ENCODE assay signal across 8 cellular contexts in the genomic region with DNA sequence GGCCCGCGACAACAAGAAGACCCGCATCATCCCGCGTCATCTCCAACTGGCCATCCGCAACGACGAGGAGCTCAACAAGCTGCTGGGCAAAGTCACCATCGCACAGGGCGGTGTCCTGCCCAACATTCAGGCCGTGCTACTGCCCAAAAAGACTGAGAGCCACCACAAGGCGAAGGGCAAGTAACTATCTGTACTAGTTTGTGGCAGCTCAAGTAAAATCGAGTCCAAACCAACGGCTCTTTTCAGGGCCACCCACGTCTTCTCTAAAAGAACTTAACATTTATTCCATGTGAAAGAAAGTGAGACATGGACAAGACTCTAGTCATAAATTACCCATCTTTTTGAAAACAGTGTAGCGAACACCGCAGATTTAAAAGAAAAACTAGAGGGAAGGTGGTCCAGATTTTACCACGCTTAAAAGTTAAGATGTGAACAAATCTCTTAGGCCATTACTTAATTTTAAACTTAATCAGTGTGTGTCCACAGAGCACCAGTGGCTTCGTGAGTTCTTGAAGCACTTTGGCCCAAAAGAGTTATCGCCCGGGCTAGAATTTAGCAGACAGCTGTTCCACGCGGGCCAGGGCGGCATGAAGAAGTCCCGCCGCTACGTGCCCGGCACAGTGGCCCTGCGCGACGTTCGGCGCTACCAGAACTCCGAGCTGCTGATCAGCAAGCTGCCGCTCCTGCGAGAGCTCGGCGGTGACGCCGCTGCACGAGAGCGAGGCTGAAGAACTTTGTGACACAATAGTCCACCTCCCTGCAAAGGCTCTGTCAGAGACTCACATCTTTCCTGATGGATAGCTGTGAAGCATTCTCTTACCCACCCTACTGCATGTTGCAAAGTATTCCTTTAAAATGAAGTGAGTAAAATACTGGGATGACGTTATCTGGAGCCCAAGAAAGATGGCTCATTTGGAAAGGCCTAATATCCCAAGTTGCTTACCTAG.
DNase-seq lines count a peak whose midpoint lies in the region; ATAC-seq and TF ChIP-seq lines count a peak whose summit lies in the region.

No MANE protein-coding gene starts in this region.

- H3K36me3 ChIP-seq in NT2/D1 (ENCODE audit: insufficient read depth, insufficient read length, low read length) (no peaks in the 10 kb centered on the region), esophagus (ENCODE audit: control insufficient read depth in 2 of 2, insufficient read depth in 2 of 2, low read length in 1 of 2) (no peaks in the 10 kb centered on the region), transverse colon (no peaks in the 10 kb centered on the region)

- H3K4me1 ChIP-seq in NT2/D1 (ENCODE audit: insufficient read depth, insufficient read length), result no peaks in the 10 kb centered on the region
- peaks cover 0 to 3% of the 10 kb centered on the region in 2 donors for H3K4me1 ChIP-seq in esophagus (ENCODE audit: control insufficient read depth in 2 of 2, insufficient read depth in 2 of 2, low read length in 1 of 2)
- peaks cover 0 to 28% (median 17%) of the 10 kb centered on the region in 4 donors for H3K4me1 ChIP-seq in transverse colon

- no peak overlapping the region for H3K27ac Mint-ChIP-seq in natural killer cell

- H3K4me3 ChIP-seq in NT2/D1 (ENCODE audit: insufficient read length, low read depth) (peak overlapping the region; percentile 60), esophagus (ENCODE audit: low read depth in 1 of 2, low read length in 2 of 2) (peak overlapping the region; percentile 57 to 61), transverse colon (peak overlapping the region; percentile 32 to 66 (median 50))

- H3K27me3 Mint-ChIP-seq in natural killer cell (ENCODE audit: low read depth in 2 of 2), result no peaks in the 10 kb centered on the region

- no peaks in the 10 kb centered on the region for H3K9me3 Mint-ChIP-seq in natural killer cell

- TF ChIP-seq POLR2A in transverse colon (IDR thresholded peaks at IDR 0.05), result peak; percentile 76

- in situ Hi-C loops in transverse colon (cut with MboI; ENCODE audit: low pct_ligation_motif_present in 1 of 4, low pct_unique_long_range_greater_than_20kb in 1 of 4, low sequenced_read_pairs in 3 of 4), result loop anchor here in 3 of 4 donors (25.0 kb wide), 7 partner anchors 796 to 1096 kb away; a partner anchor contains a TSS

- WGBS in esophagus, 2 donors, result 6% methylated on average over 43 of the region's 43 CpGs
- WGBS in transverse colon (ENCODE audit: low coverage in 1 of 2), 2 donors, result 2 to 5% methylated on average over 8 to 42 of the region's 43 CpGs

- H3K27ac ChIP-seq in esophagus (ENCODE audit: low read depth in 2 of 2, low read length in 1 of 2), result peak overlapping the region; percentile 89 to 97
- peak overlapping the region; percentile 95 to 98 (median 97) for H3K27ac ChIP-seq in transverse colon

- peak overlapping the region; percentile 93 for H3K9ac ChIP-seq in NT2/D1 (ENCODE audit: insufficient read length, low read depth)

- H3K36me3 Mint-ChIP-seq in natural killer cell, result no peaks in the 10 kb centered on the region

- TF ChIP-seq CTCF in natural killer cell (IDR thresholded peaks at IDR 0.05) (no peak), transverse colon (IDR thresholded peaks at IDR 0.05) (no peak)

- intact Hi-C loops in natural killer cell (cut with micrococcal nuclease) (loop anchor here (2.0 to 5.0 kb wide), 8 partner anchors 339 to 1731 kb away; a partner anchor contains a TSS), transverse colon (cut with DNase I; ENCODE audit: low total_unique reads) (no loop called here)

- H3K9me3 ChIP-seq in NT2/D1 (ENCODE audit: insufficient read depth, low read length) (no peaks in the 10 kb centered on the region), esophagus (ENCODE audit: control insufficient read depth in 2 of 2, insufficient read depth in 1 of 2, low read depth in 1 of 2, low read length in 1 of 2) (no peaks in the 10 kb centered on the region), transverse colon (no peaks in the 10 kb centered on the region)

- peaks cover 12 to 13% of the 10 kb centered on the region in 2 donors for H3K4me1 Mint-ChIP-seq in natural killer cell

- no peak for TF ChIP-seq EP300 in transverse colon (IDR thresholded peaks at IDR 0.05; ENCODE audit: low read depth)

- H3K4me3 Mint-ChIP-seq in natural killer cell, result no peak overlapping the region

- DNase-seq in EL, result peak; percentile 78
- DNase-seq in NT2/D1 (ENCODE audit: low read depth, low spot score), result no peak
- DNase-seq in activated CD8-positive, alpha-beta memory T cell treated with anti-CD3 and anti-CD28 coated beads, Interleukin-2, amount 50 U/mL, for 48 hours, result peak; percentile 94
- peak; percentile 69 for DNase-seq in natural killer cell
- peak; percentile 85 for DNase-seq in transverse colon

- ATAC-seq in HG02798 (IDR thresholded peaks at IDR 0.05; ENCODE audit: poor library complexity, unreplicated experiment) (peak; percentile 19), natural killer cell (peak; percentile 11 to 38 (median 28)), GM19455 (IDR thresholded peaks at IDR 0.05; ENCODE audit: unreplicated experiment) (no peak)

- H3K27me3 ChIP-seq in NT2/D1 (ENCODE audit: insufficient read depth, insufficient read length) (no peaks in the 10 kb centered on the region), esophagus (ENCODE audit: control insufficient read depth in 1 of 2, insufficient read depth in 2 of 2, low read length in 2 of 2) (no peaks in the 10 kb centered on the region), transverse colon (no peaks in the 10 kb centered on the region)
